18 cellular contexts compared by ENCODE assay signal in the genomic region with DNA sequence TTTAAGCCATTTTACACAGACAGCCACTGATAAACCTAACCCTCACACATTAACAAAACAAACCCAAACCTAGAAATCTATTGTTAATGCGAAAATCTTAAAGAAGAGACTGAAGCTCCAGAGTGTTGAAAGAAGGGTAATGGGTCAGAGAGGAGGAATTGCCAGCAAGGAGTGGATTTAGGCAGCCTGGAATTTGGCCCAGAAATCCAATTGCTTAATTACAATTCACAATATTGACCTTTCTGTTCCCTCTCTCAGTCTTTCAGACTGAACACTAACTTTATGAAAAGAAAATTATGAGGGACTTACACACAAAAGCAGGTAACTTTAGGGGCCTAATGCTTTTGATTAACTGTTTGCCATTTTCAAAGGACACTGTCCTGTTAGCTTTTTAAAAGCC.
"Had no signal": no experiment of that assay in that cellular context is flagged by ENCODE, and none has a peak within 500 bp of the region (broad histone marks: within the 10 kb centered on the region; RNA-seq: fewer than 3 reads in every experiment).

No MANE protein-coding gene starts in this region.

- H3K9me3 ChIP-seq: SJCRH30 had no signal

- H3K36me3 ChIP-seq: SJCRH30 had no signal

- H3K27ac ChIP-seq: SJCRH30 had no signal

- H3K4me3 ChIP-seq: SJCRH30 had no signal

- DNase-seq: KBM-7, MV-4-11, NCI-H1048, NCI-H1105, NCI-H1417, NCI-H146, NCI-H1694 treated with DMSO at 0.1 percent for 48 hours, NCI-H1930, NCI-H2081, NCI-H2107, NCI-H226, NCI-H446, NCI-H510A, NCI-H524 treated with DMSO at 0.1 percent for 48 hours, NCI-H69, NCI-H82, SHP77 treated with DMSO at 0.1 percent for 48 hours, SJCRH30 had no signal

- H3K4me1 ChIP-seq: SJCRH30 had no signal

- H3K27me3 ChIP-seq: SJCRH30 had no signal
